ENCODE assay signal across 12 cellular contexts in genomic region chr7:123918309-123918708, GRCh38. TPM values are rescaled to one million over a fixed set of nuclear protein-coding genes. Genes with fewer than 3 reads are reported as not detected.
"Had no signal": no experiment of that assay in that cellular context is flagged by ENCODE, and none has a peak within 500 bp of the region (broad histone marks: within the 10 kb centered on the region; RNA-seq: fewer than 3 reads in every experiment).

No MANE protein-coding gene starts in this region.

- H3K36me3 ChIP-seq: HAP-1 had no signal

- H3K4me3 ChIP-seq: HAP-1 had no signal

- H3K4me3 Mint-ChIP-seq: HFFc6 had no signal

- H3K9me3 ChIP-seq: HAP-1 had no signal

- DNase-seq: GOT3, H7, HFFc6, IMR-90, Karpas-422, KBM-7 had no signal

- FAIRE-seq: HTR-8/SVneo had no signal

- H3K27ac Mint-ChIP-seq: HFFc6 had no signal

- H3K4me1 ChIP-seq: HAP-1 had no signal

- H3K27ac ChIP-seq: KMS-11 had no signal

- ATAC-seq: HCT116 had no signal

- H3K4me2 ChIP-seq: KMS-11 had no signal

- H3K9ac ChIP-seq: KMS-11 had no signal

RNA-seq across cellular contexts. Expression of gene SPAM1, which starts 6.7 kb away (rescaled TPM):
- total RNA-seq: H4, H7, HFFc6, HT-29, IMR-90 had no signal
- polyA plus RNA-seq: IMR-90 had no signal
